Comparison of ENCODE assay signal across 28 cellular contexts in the genomic region with DNA sequence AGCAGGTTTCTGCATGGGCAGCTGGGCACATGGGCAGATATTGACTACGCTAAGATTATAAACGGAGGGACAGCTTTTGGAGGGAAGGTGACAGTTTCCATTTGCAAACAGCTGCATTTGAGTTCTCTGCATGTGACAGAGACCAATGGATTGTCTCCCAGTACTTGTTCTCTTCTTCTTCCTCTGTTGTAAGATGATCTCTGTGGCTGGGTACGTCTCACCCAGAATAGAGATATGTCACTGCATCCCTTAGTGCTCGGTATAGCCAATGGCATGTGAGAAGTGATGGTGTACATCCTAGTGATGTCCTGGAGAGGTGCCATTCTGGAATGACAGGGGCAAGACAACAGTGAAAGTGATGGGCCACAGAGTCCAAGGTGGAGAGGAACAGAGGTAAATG.
"Had no signal": no experiment of that assay in that cellular context is flagged by ENCODE, and none has a peak within 500 bp of the region (broad histone marks: within the 10 kb centered on the region; RNA-seq: fewer than 3 reads in every experiment).

No MANE protein-coding gene starts in this region.

- H3K36me3 Mint-ChIP-seq: naive B cell; naive thymus-derived CD8-positive, alpha-beta T cell; stimulated activated naive B cell treated with anti-CD40 and anti-IgM and Interleukin-4, amounts not matched to agents 10 μg/mL and 1 μg/mL and 100 μg/mL, for 72 hours had no signal

- H3K27ac ChIP-seq: neutrophil, pancreas, prostate gland, right lobe of liver, sigmoid colon, spleen, stomach, thoracic aorta, thyroid gland, tibial nerve, upper lobe of left lung, vagina had no signal

- H3K4me1 ChIP-seq: pancreas, prostate gland, right lobe of liver, spleen, thyroid gland, tibial nerve, upper lobe of left lung, vagina had no signal

- H3K27ac Mint-ChIP-seq: naive B cell; naive thymus-derived CD8-positive, alpha-beta T cell; nephron; stimulated activated naive B cell treated with anti-CD40 and anti-IgM and Interleukin-4, amounts not matched to agents 10 μg/mL and 1 μg/mL and 100 μg/mL, for 72 hours; stimulated activated naive CD8-positive, alpha-beta T cell treated with anti-CD3 and anti-CD28 coated beads, Interleukin-15, Interleukin-2, amounts not matched to agents 100 ng/mL and 50 ng/mL, for 24 hours had no signal

- H3K4me1 Mint-ChIP-seq: naive B cell; naive thymus-derived CD8-positive, alpha-beta T cell; neural crest cell; stimulated activated naive B cell treated with anti-CD40 and anti-IgM and Interleukin-4, amounts not matched to agents 10 μg/mL and 1 μg/mL and 100 μg/mL, for 72 hours had no signal

- H3K36me3 ChIP-seq: neutrophil, pancreas, prostate gland, right lobe of liver, sigmoid colon, spleen, stomach, thoracic aorta, thyroid gland, tibial nerve, upper lobe of left lung, vagina had no signal

- DNase-seq: naive B cell; naive thymus-derived CD8-positive, alpha-beta T cell; nucleus accumbens; pancreas; right cardiac atrium; right lobe of liver; sigmoid colon; small intestine; spleen; stimulated activated CD4-positive, alpha-beta T cell treated with anti-CD3 and anti-CD28 coated beads, Interleukin-12 subunit alpha, Interleukin-12 subunit beta, amount 100 ng/mL, for 4 hours; stimulated activated CD4-positive, alpha-beta T cell treated with anti-CD3 and anti-CD28 coated beads, Interleukin-2, amount 100 ng/mL, for 24 hours; stimulated activated CD4-positive, alpha-beta T cell treated with anti-CD3 and anti-CD28 coated beads, Interleukin-2, amount 100 ng/mL, for 48 hours; stimulated activated CD4-positive, alpha-beta T cell treated with anti-CD3 and anti-CD28 coated beads, Interleukin-4, amount 100 ng/mL, for 24 hours; stimulated activated naive B cell treated with anti-CD40 and anti-IgM and Interleukin-4, amounts not matched to agents 10 μg/mL and 1 μg/mL and 100 μg/mL, for 72 hours; stimulated activated naive CD4-positive, alpha-beta T cell treated with Interleukin-2 at 50 U/mL for 16 hours; stomach; thyroid gland; trophoblast cell; upper lobe of left lung had no signal

- H3K4me3 Mint-ChIP-seq: naive B cell; naive thymus-derived CD8-positive, alpha-beta T cell; nephron; neural crest cell; stimulated activated naive B cell treated with anti-CD40 and anti-IgM and Interleukin-4, amounts not matched to agents 10 μg/mL and 1 μg/mL and 100 μg/mL, for 72 hours; stimulated activated naive CD8-positive, alpha-beta T cell treated with anti-CD3 and anti-CD28 coated beads, Interleukin-15, Interleukin-2, amounts not matched to agents 100 ng/mL and 50 ng/mL, for 24 hours had no signal

- H3K9me3 Mint-ChIP-seq: nephron; neural crest cell; stimulated activated naive B cell treated with anti-CD40 and anti-IgM and Interleukin-4, amounts not matched to agents 10 μg/mL and 1 μg/mL and 100 μg/mL, for 72 hours; stimulated activated naive CD8-positive, alpha-beta T cell treated with anti-CD3 and anti-CD28 coated beads, Interleukin-15, Interleukin-2, amounts not matched to agents 100 ng/mL and 50 ng/mL, for 24 hours had no signal

- H3K9me3 ChIP-seq: neutrophil, pancreas, prostate gland, right lobe of liver, sigmoid colon, spleen, stomach, thoracic aorta, thyroid gland, tibial nerve, upper lobe of left lung, vagina had no signal

- H3K27me3 ChIP-seq: neutrophil, pancreas, right lobe of liver, sigmoid colon, spleen, stomach, thyroid gland, tibial nerve, upper lobe of left lung, vagina had no signal

- H3K27me3 Mint-ChIP-seq: naive B cell; naive thymus-derived CD8-positive, alpha-beta T cell; stimulated activated naive B cell treated with anti-CD40 and anti-IgM and Interleukin-4, amounts not matched to agents 10 μg/mL and 1 μg/mL and 100 μg/mL, for 72 hours had no signal

- FAIRE-seq: pancreas, small intestine, urothelium cell line had no signal

- ATAC-seq: naive thymus-derived CD8-positive, alpha-beta T cell; pancreas; right cardiac atrium; right lobe of liver; stimulated activated naive B cell treated with anti-CD40 and anti-IgM and Interleukin-4, amounts not matched to agents 10 μg/mL and 1 μg/mL and 100 μg/mL, for 72 hours had no signal

- H3K4me3 ChIP-seq: pancreas, prostate gland, right lobe of liver, sigmoid colon, spleen, stomach, thoracic aorta, thyroid gland, tibial nerve, upper lobe of left lung, vagina had no signal
